In genomic region chrX:80812176-80812575, GRCh38 we compare ENCODE assay signal across 8 cellular contexts. TPM values are rescaled to one million over a fixed set of nuclear protein-coding genes. Genes with fewer than 3 reads are reported as not detected.
DNase-seq lines count a peak whose midpoint lies in the region; ATAC-seq and TF ChIP-seq lines count a peak whose summit lies in the region.

No MANE protein-coding gene starts in this region.

- no peaks in the 10 kb centered on the region for H3K36me3 ChIP-seq in HUES48 (ENCODE audit: control insufficient read depth, insufficient read depth, low read length)

- H3K9ac ChIP-seq in HUES48 (ENCODE audit: low read depth, low read length), result no peak overlapping the region

- H3K27me3 ChIP-seq in HUES48 (ENCODE audit: control insufficient read depth, insufficient read depth, low read length) (no peaks in the 10 kb centered on the region), foreskin keratinocyte (no peaks in the 10 kb centered on the region)

- peak; percentile 35 for TF ChIP-seq CTCF in foreskin keratinocyte (conservative IDR thresholded peaks at IDR 0.05)
- no peak for TF ChIP-seq CTCF in GM13977 (IDR thresholded peaks at IDR 0.05; ENCODE audit: extremely low read depth, insufficient read depth, missing control alignments)

- H3K4me1 ChIP-seq in HUES48 (ENCODE audit: control insufficient read depth, insufficient read depth, low read length) (peaks cover 3% of the 10 kb centered on the region), foreskin keratinocyte (peaks cover 6% of the 10 kb centered on the region)

- H3K27ac ChIP-seq in HUES48 (ENCODE audit: low read depth, low read length) (peak overlapping the region; percentile 24), foreskin keratinocyte (no peak overlapping the region), substantia nigra (ENCODE audit: low read depth, low read length, poor library complexity, severe bottlenecking) (no peak overlapping the region)

- peaks cover 30% of the 10 kb centered on the region for H3K9me3 ChIP-seq in HUES48 (ENCODE audit: control insufficient read depth, insufficient read depth, low read length)

- DNase-seq in G401 (ENCODE audit: low spot score), result peak; percentile 13
- peak; percentile 17 to 23 for DNase-seq in activated CD4-positive, alpha-beta T cell treated with anti-CD3 and anti-CD28 coated beads for 4 hours
- peak in 1 of 2 donors; percentile 11 for DNase-seq in foreskin keratinocyte
- peak in 27 of 49 donors; percentile 0 to 32 (median 3) for DNase-seq in substantia nigra (lab: John Stamatoyannopoulos, UW)
- DNase-seq in GM13977 (ENCODE audit: low spot score), result no peak
- no peak for DNase-seq in KG1 (lab: John Stamatoyannopoulos, UW)

- ATAC-seq in GM21390 (IDR thresholded peaks at IDR 0.05; ENCODE audit: unreplicated experiment) (peak; percentile 34), foreskin keratinocyte (no peak)

- H3K4me3 ChIP-seq in HUES48 (ENCODE audit: low read depth, low read length), result no peak overlapping the region

- in situ Hi-C loops in G401 (cut with HindIII; ENCODE audit: low sequenced_read_pairs) (no loop called here), GM13977 (cut with MboI; ENCODE audit: low pct_unique_long_range_greater_than_20kb, low sequenced_read_pairs, unreplicated experiment) (no loop called here)

RNA-seq across cellular contexts. Expression of gene BRWD3, which starts 2.5 kb away (rescaled TPM):
- total RNA-seq in G401 (2014; rRNA removed; shearing (Covaris generic)), result 8.7 and 12.4 TPM in 2 replicates
- total RNA-seq in foreskin keratinocyte, result 13.8 and 15.2 TPM in 2 replicates
- 1.1 and 1.3 TPM in 2 replicates for polyA plus RNA-seq in foreskin keratinocyte

Comparison
In these comparisons a context has a peak if more than half of its experiments do, and no peak if none do; other contexts are left out.
1. DNase-seq: peak in G401 (single experiment), activated CD4-positive, alpha-beta T cell treated with anti-CD3 and anti-CD28 coated beads for 4 hours (2 of 2) and substantia nigra (27 of 49); none in GM13977 (single experiment) and KG1 (single experiment).